In genomic region chr13:114059946-114060860, GRCh38 we compare ENCODE assay signal across 12 cellular contexts.
DNase-seq lines count a peak whose midpoint lies in the region; ATAC-seq, FAIRE-seq and TF ChIP-seq lines count a peak whose summit lies in the region.
"Had no signal": no experiment of that assay in that cellular context is flagged by ENCODE, and none has a peak within 500 bp of the region (broad histone marks: within the 10 kb centered on the region; RNA-seq: fewer than 3 reads in every experiment).

No MANE protein-coding gene starts in this region.

- H3K4me1 ChIP-seq in breast epithelium (peaks cover 6 to 14% of the 10 kb centered on the region in 2 donors), K562 (replicated peaks in 1 of 2; ENCODE audit: control insufficient read depth in 2 of 2, insufficient read depth in 2 of 2, low read length in 2 of 2) (peaks cover 13 to 76% of the 10 kb centered on the region in 2 experiments; a peak in 4 of 5 replicates), upper lobe of left lung (peaks cover 45 to 66% (median 58%) of the 10 kb centered on the region in 4 donors)

- no peak for FAIRE-seq in K562 (lab: Jason Lieb, UNC)

- in situ Hi-C loops in K562 (cut with MboI): no loop called here

- H3K9me3 Mint-ChIP-seq in MCF 10A (ENCODE audit: unreplicated experiment): no peaks in the 10 kb centered on the region
- H3K9me3 Mint-ChIP-seq in natural killer cell treated with Interleukin-12 subunit alpha and Interleukin-12 subunit beta and Interleukin-15 and Interleukin-18, amount 100 ng/mL, for 72 hours: no peaks in the 10 kb centered on the region

- H3K27me3 ChIP-seq in breast epithelium: no peaks in the 10 kb centered on the region
- H3K27me3 ChIP-seq in K562 (ENCODE audit: control insufficient read depth in 2 of 2, insufficient read depth in 2 of 2, low read length in 2 of 2): no peaks in the 10 kb centered on the region
- no peaks in the 10 kb centered on the region for H3K27me3 ChIP-seq in upper lobe of left lung

- DNase-seq in breast epithelium (ENCODE audit: low spot score in 2 of 2): no peak
- no peak for DNase-seq in MCF 10A (ENCODE audit: unreplicated experiment)
- no peak for DNase-seq in K562 (ENCODE audit: extremely low read depth in 1 of 4, low spot score in 3 of 4)
- no peak for DNase-seq in natural killer cell treated with Interleukin-12 subunit alpha and Interleukin-12 subunit beta and Interleukin-15 and Interleukin-18, amount 100 ng/mL, for 72 hours (ENCODE audit: low spot score)
- peak in 1 of 2 donors; percentile 88 for DNase-seq in upper lobe of left lung
- no peak for DNase-seq in NCI-H524 (lab: John Stamatoyannopoulos, UW)
- no peak for DNase-seq in globus pallidus (ENCODE audit: low spot score)
- no peak for DNase-seq in coronary artery (ENCODE audit: low spot score)
- DNase-seq: activated CD4-positive, alpha-beta T cell treated with anti-CD3 and anti-CD28 coated beads, Interleukin-2, amount 50 U/mL, for 1 hour; activated gamma-delta T cell; NCI-H2171; OCI-M1 had no signal

- H3K9me3 ChIP-seq in breast epithelium (no peaks in the 10 kb centered on the region), K562 (replicated peaks; ENCODE audit: control insufficient read depth, insufficient read depth, low read depth, low read length) (no peaks in the 10 kb centered on the region), upper lobe of left lung (no peaks in the 10 kb centered on the region)

- H3K27me3 Mint-ChIP-seq in MCF 10A (ENCODE audit: insufficient read depth, unreplicated experiment): no peaks in the 10 kb centered on the region
- no peaks in the 10 kb centered on the region for H3K27me3 Mint-ChIP-seq in natural killer cell treated with Interleukin-12 subunit alpha and Interleukin-12 subunit beta and Interleukin-15 and Interleukin-18, amount 100 ng/mL, for 72 hours

- intact Hi-C loops in breast epithelium (cut with DNase I; ENCODE audit: low total_unique reads) (no loop called here), MCF 10A (cut with micrococcal nuclease) (no loop called here), K562 (cut with micrococcal nuclease) (no loop called here)

- TF ChIP-seq RAD21 in K562 (CRISPR knock-in tag; conservative IDR thresholded peaks at IDR 0.05 in 1 of 2, IDR thresholded peaks at IDR 0.05 in 1 of 2): no peak

- BruUV-seq in MCF 10A (replicated peaks; lab: Mats Ljungman, UMichigan) (no TSS peak), K562 (replicated peaks; lab: Mats Ljungman, UMichigan) (no TSS peak)

- H3K27ac ChIP-seq in breast epithelium: peak overlapping the region; percentile 17 to 68
- no peak overlapping the region for H3K27ac ChIP-seq in K562 (ENCODE audit: extremely low read depth, low read depth, low read length)
- peak overlapping the region in 3 of 4 donors; percentile 8 to 32 (median 10) for H3K27ac ChIP-seq in upper lobe of left lung
- peak overlapping the region in 1 of 2 donors; percentile 19 for H3K27ac ChIP-seq in coronary artery

- no peak overlapping the region for H3K4me3 Mint-ChIP-seq in MCF 10A (ENCODE audit: unreplicated experiment)
- no peak overlapping the region for H3K4me3 Mint-ChIP-seq in natural killer cell treated with Interleukin-12 subunit alpha and Interleukin-12 subunit beta and Interleukin-15 and Interleukin-18, amount 100 ng/mL, for 72 hours

- no peaks in the 10 kb centered on the region for H4K20me1 ChIP-seq in K562 (replicated peaks; ENCODE audit: control insufficient read depth, insufficient read depth, low read length)

- H3K9ac ChIP-seq in K562 (ENCODE audit: insufficient read depth in 1 of 2, low read depth in 2 of 2, low read length in 2 of 2): no peak overlapping the region

- CTCF ChIA-PET in MCF 10A (lab: Yijun Ruan, JAX): interaction anchor here (0.6 kb wide), 1 partner anchor 63 kb away, joined by 3 read pairs; no protein-coding TSS in a partner anchor
- CTCF ChIA-PET in K562 (lab: Yijun Ruan, JAX; ENCODE audit: low intra/inter-chr PET ratio): no interaction called here

- POLR2A ChIA-PET in MCF 10A (lab: Yijun Ruan, JAX): no interaction called here
- POLR2A ChIA-PET in K562 (lab: Yijun Ruan, JAX): no interaction called here

- H3K4me3 ChIP-seq in breast epithelium (peak overlapping the region in 1 of 3 donors; percentile 26), K562 (no peak overlapping the region), upper lobe of left lung (no peak overlapping the region), coronary artery (no peak overlapping the region)

- H3K27ac Mint-ChIP-seq in MCF 10A (ENCODE audit: low read depth, unreplicated experiment): no peak overlapping the region
- H3K27ac Mint-ChIP-seq in natural killer cell treated with Interleukin-12 subunit alpha and Interleukin-12 subunit beta and Interleukin-15 and Interleukin-18, amount 100 ng/mL, for 72 hours: peak overlapping the region; percentile 60 to 83

- TF ChIP-seq EP300 in K562 (IDR thresholded peaks at IDR 0.05; ENCODE audit: low read length) (no peak), upper lobe of left lung (IDR thresholded peaks at IDR 0.05) (peak in 1 of 4 donors; percentile 67)

- H2AFZ ChIP-seq in K562 (ENCODE audit: low read depth, low read length): no peak overlapping the region

- no peaks in the 10 kb centered on the region for H3K9me1 ChIP-seq in K562 (ENCODE audit: control insufficient read depth, insufficient read depth, low read length)

- 83% methylated on average over 23 of the region's 53 CpGs for WGBS in K562 (ENCODE audit: insufficient coverage, low coverage, missing lambda C conversion rate)
- WGBS in upper lobe of left lung, 2 donors: 67 to 91% methylated on average over 43 to 53 of the region's 53 CpGs

- H3K36me3 Mint-ChIP-seq in MCF 10A (ENCODE audit: insufficient read depth, unreplicated experiment): peaks cover 2% of the 10 kb centered on the region
- H3K36me3 Mint-ChIP-seq in natural killer cell treated with Interleukin-12 subunit alpha and Interleukin-12 subunit beta and Interleukin-15 and Interleukin-18, amount 100 ng/mL, for 72 hours: no peaks in the 10 kb centered on the region

- H3K4me2 ChIP-seq in K562 (ENCODE audit: insufficient read depth, low read length): no peak overlapping the region

- TF ChIP-seq CTCF in breast epithelium (IDR thresholded peaks at IDR 0.05) (no peak), MCF 10A (IDR thresholded peaks at IDR 0.05; ENCODE audit: unreplicated experiment) (no peak), K562 (IDR thresholded peaks at IDR 0.05 in 2 of 3, conservative IDR thresholded peaks at IDR 0.05 in 1 of 3; ENCODE audit: insufficient read depth in 2 of 3, low read depth in 1 of 3, low read length in 3 of 3) (no peak), upper lobe of left lung (IDR thresholded peaks at IDR 0.05) (no peak), coronary artery (IDR thresholded peaks at IDR 0.05) (no peak)

- H3K4me1 Mint-ChIP-seq in MCF 10A (ENCODE audit: insufficient read depth, unreplicated experiment): peaks cover 18% of the 10 kb centered on the region
- H3K4me1 Mint-ChIP-seq in natural killer cell treated with Interleukin-12 subunit alpha and Interleukin-12 subunit beta and Interleukin-15 and Interleukin-18, amount 100 ng/mL, for 72 hours (ENCODE audit: low read depth in 2 of 2): peaks cover 49 to 62% of the 10 kb centered on the region in 2 donors

- H3K79me2 ChIP-seq in K562 (ENCODE audit: control insufficient read depth, insufficient read depth, low read length): peaks cover 40% of the 10 kb centered on the region

- ATAC-seq in K562 (no peak), upper lobe of left lung (ENCODE audit: low FRiP score in 2 of 2) (no peak)
- no peak for ATAC-seq in natural killer cell treated with Interleukin-12 subunit alpha and Interleukin-12 subunit beta and Interleukin-15 and Interleukin-18, amount 100 ng/mL, for 72 hours

- H3K36me3 ChIP-seq in breast epithelium (no peaks in the 10 kb centered on the region), K562 (ENCODE audit: control insufficient read depth, insufficient read depth, low read length) (peaks cover 7% of the 10 kb centered on the region; the same call in 1 of the 3 replicates), upper lobe of left lung (peaks cover 0 to 9% (median 3%) of the 10 kb centered on the region in 4 donors)

- no peak for TF ChIP-seq POLR2A in breast epithelium (IDR thresholded peaks at IDR 0.05)
- TF ChIP-seq POLR2A in K562 (conservative IDR thresholded peaks at IDR 0.05): no peak
- no peak for TF ChIP-seq POLR2A in upper lobe of left lung (IDR thresholded peaks at IDR 0.05)

TF ChIP-seq in K562, 482 proteins besides CTCF, POLR2A, EP300 and RAD21 (continues in another document):
- TF ChIP-seq FUS (optimal IDR thresholded peaks at IDR 0.05; ENCODE audit: low read depth, low read length): no peak
- no peak for TF ChIP-seq PML (IDR thresholded peaks at IDR 0.05; ENCODE audit: low read length)
- TF ChIP-seq NR2C2 (CRISPR knock-in tag; IDR thresholded peaks at IDR 0.05): peak; percentile 81
- TF ChIP-seq NR2C2 (tag; IDR thresholded peaks at IDR 0.05): no peak
- TF ChIP-seq NR2F6 (CRISPR knock-in tag; IDR thresholded peaks at IDR 0.05): no peak
- TF ChIP-seq, protein P1, sequence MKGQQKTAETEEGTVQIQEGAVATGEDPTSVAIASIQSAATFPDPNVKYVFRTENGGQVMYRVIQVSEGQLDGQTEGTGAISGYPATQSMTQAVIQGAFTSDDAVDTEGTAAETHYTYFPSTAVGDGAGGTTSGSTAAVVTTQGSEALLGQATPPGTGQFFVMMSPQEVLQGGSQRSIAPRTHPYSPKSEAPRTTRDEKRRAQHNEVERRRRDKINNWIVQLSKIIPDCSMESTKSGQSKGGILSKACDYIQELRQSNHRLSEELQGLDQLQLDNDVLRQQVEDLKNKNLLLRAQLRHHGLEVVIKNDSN (CRISPR knock-in tag; IDR thresholded peaks at IDR 0.05): peak; percentile 58
- peak; percentile 83 for TF ChIP-seq NR2C1 (IDR thresholded peaks at IDR 0.05)
- TF ChIP-seq NR2C1 (tag; IDR thresholded peaks at IDR 0.05): peak; percentile 81
- no peak for TF ChIP-seq NCOA2 (IDR thresholded peaks at IDR 0.05; ENCODE audit: partially characterized antibody in 2 of 2)
- TF ChIP-seq ZNF143 (CRISPR knock-in tag; IDR thresholded peaks at IDR 0.05): peak; percentile 33; the same call in 1 of the 2 replicates
